ENCODE assay signal across 13 cellular contexts in the genomic region with DNA sequence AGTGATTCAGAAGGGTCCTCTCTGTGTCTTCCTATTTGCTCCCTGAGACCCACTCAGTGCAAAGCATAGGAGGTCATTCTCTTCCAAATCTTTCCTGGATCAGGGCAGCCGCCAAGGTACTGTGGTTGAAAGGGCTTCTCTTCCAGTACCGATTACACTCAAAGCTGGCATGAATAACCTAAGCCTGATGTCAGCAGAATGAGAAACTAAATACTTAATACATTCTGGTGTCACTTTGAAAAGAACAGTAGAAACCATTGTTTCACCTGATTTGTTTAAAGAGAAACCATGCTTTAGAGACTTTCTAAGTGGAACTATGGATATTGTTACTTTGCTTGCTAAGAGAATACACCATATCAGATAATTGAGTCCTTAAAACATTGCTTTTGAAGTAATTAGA. TPM values are rescaled to one million over a fixed set of nuclear protein-coding genes. Genes with fewer than 3 reads are reported as not detected.
DNase-seq lines count a peak whose midpoint lies in the region; ATAC-seq and TF ChIP-seq lines count a peak whose summit lies in the region.
"Had no signal": no experiment of that assay in that cellular context is flagged by ENCODE, and none has a peak within 500 bp of the region (broad histone marks: within the 10 kb centered on the region; RNA-seq: fewer than 3 reads in every experiment).

No MANE protein-coding gene starts in this region.

- ATAC-seq in RWPE2 (ENCODE audit: low read depth) (no peak), GM21529 (IDR thresholded peaks at IDR 0.05; ENCODE audit: unreplicated experiment) (no peak), GM19455 (IDR thresholded peaks at IDR 0.05; ENCODE audit: unreplicated experiment) (no peak)
- ATAC-seq: activated CD8-positive, alpha-beta T cell treated with anti-CD3 and anti-CD28 coated beads for 36 hours; activated naive CD4-positive, alpha-beta T cell treated with anti-CD3 and anti-CD28 coated beads, Interleukin-2, amount 50 U/mL, for 72 hours; K562 had no signal

- peak; percentile 60 for DNase-seq in Daoy (ENCODE audit: low read depth)
- DNase-seq in RWPE2 (ENCODE audit: low spot score) = no peak
- peak; percentile 30 for DNase-seq in epithelial cell of esophagus (ENCODE audit: low read depth)
- peak; percentile 51 for DNase-seq in retinal pigment epithelial cell (ENCODE audit: low read depth)
- no peak for DNase-seq in NCI-H510A treated with DMSO at 0.1 percent for 48 hours (lab: John Stamatoyannopoulos, UW)
- no peak for DNase-seq in GM10248 (ENCODE audit: extremely low spot score)
- DNase-seq: activated CD8-positive, alpha-beta T cell treated with anti-CD3 and anti-CD28 coated beads for 36 hours; NCI-H446; ovary had no signal

- POLR2A ChIA-PET in GM10248 (lab: Yijun Ruan, JAX) = no interaction called here

- peak overlapping the region; percentile 29 for H3K27ac ChIP-seq in RWPE2 (ENCODE audit: poor library complexity, severe bottlenecking)
- H3K27ac ChIP-seq: ovary had no signal

- peaks cover 11% of the 10 kb centered on the region for H3K4me1 ChIP-seq in RWPE2 (ENCODE audit: insufficient read depth, poor library complexity, severe bottlenecking)

- H3K9me3 ChIP-seq in RWPE2 (ENCODE audit: severe bottlenecking) = no peaks in the 10 kb centered on the region
- H3K9me3 ChIP-seq: ovary had no signal

- CTCF ChIA-PET in GM10248 (lab: Yijun Ruan, JAX) = interaction anchor here (1.5 kb wide), 1 partner anchor 26 kb away, joined by 5 read pairs; no protein-coding TSS in a partner anchor

- H3K36me3 ChIP-seq in RWPE2 (ENCODE audit: low read depth) = no peaks in the 10 kb centered on the region; the same call in 1 of the 2 replicates
- H3K36me3 ChIP-seq: ovary had no signal

- no peak for TF ChIP-seq CTCF in RWPE2 (IDR thresholded peaks at IDR 0.05; ENCODE audit: poor library complexity, severe bottlenecking)
- no peak for TF ChIP-seq CTCF in epithelial cell of esophagus (IDR thresholded peaks at IDR 0.05; ENCODE audit: insufficient read depth, low read depth, low read length, missing control alignments)
- no peak for TF ChIP-seq CTCF in retinal pigment epithelial cell (conservative IDR thresholded peaks at IDR 0.05; ENCODE audit: low read depth, low read length)
- no peak for TF ChIP-seq CTCF in GM10248 (IDR thresholded peaks at IDR 0.05; ENCODE audit: control extremely low read depth, extremely low read depth, low read depth, missing control alignments)

- H3K27me3 ChIP-seq in RWPE2 (ENCODE audit: insufficient read depth, poor library complexity, severe bottlenecking) = no peaks in the 10 kb centered on the region
- H3K27me3 ChIP-seq: ovary had no signal

- no peak overlapping the region for H3K4me3 ChIP-seq in RWPE2 (ENCODE audit: severe bottlenecking)
- no peak overlapping the region for H3K4me3 ChIP-seq in epithelial cell of esophagus (ENCODE audit: low read length)
- H3K4me3 ChIP-seq in retinal pigment epithelial cell (ENCODE audit: low read length) = no peak overlapping the region
- H3K4me3 ChIP-seq: K562, ovary had no signal

RNA-seq across cellular contexts. Expression of a gene that starts 50.2 kb away (rescaled TPM):
- 115 and 119 TPM in 2 replicates for total RNA-seq in Daoy (2014; rRNA removed; shearing (Covaris generic))

RNA-seq across cellular contexts. Expression of a gene that starts 50.8 kb away (rescaled TPM):
- 23.6 and 33.7 TPM in 2 replicates for total RNA-seq in Daoy (2014; rRNA removed; shearing (Covaris generic))

Comparison
In these comparisons a context has a peak if more than half of its experiments do, and no peak if none do; other contexts are left out.
1. DNase-seq: peak in Daoy (single experiment), epithelial cell of esophagus (single experiment) and retinal pigment epithelial cell (single experiment); none in RWPE2 (single experiment), NCI-H510A treated with DMSO at 0.1 percent for 48 hours (single experiment) and GM10248 (single experiment).